ENCODE assay signal across 8 cellular contexts in genomic region chr3:151268267-151269235, GRCh38. TPM values are rescaled to one million over a fixed set of nuclear protein-coding genes. Genes with fewer than 3 reads are reported as not detected.
DNase-seq lines count a peak whose midpoint lies in the region; ATAC-seq and TF ChIP-seq lines count a peak whose summit lies in the region.

No MANE protein-coding gene starts in this region.

- H3K27me3 ChIP-seq in lower lobe of right lung (ENCODE audit: low read depth) = no peaks in the 10 kb centered on the region

- peaks cover 0 to 7% of the 10 kb centered on the region in 2 donors for H3K36me3 Mint-ChIP-seq in activated naive CD4-positive, alpha-beta T cell treated with anti-CD3 and anti-CD28 coated beads, Interleukin-2, amount 50 U/mL, for 72 hours

- no peak overlapping the region for H3K27ac ChIP-seq in lower lobe of right lung

- DNase-seq in CD1c-positive myeloid dendritic cell (ENCODE audit: extremely low spot score) (peak; percentile 28), NK-92 (lab: John Stamatoyannopoulos, UW; ENCODE audit: unreplicated experiment) (no peak), DMS79 treated with DMSO at 0.1 percent for 48 hours (lab: John Stamatoyannopoulos, UW) (no peak), RPMI8226 (no peak), lower lobe of right lung (no peak)
- no peak for DNase-seq in activated naive CD4-positive, alpha-beta T cell treated with anti-CD3 and anti-CD28 coated beads, Interleukin-2, amount 50 U/mL, for 72 hours (ENCODE audit: low spot score in 2 of 2)

- H3K36me3 ChIP-seq in lower lobe of right lung = no peaks in the 10 kb centered on the region

- intact Hi-C loops in lower lobe of right lung (cut with DNase I) = no loop called here

- H3K4me3 ChIP-seq in lower lobe of right lung = no peak overlapping the region

- TF ChIP-seq CTCF in lower lobe of right lung (IDR thresholded peaks at IDR 0.05) = no peak

- peak; percentile 46 for ATAC-seq in GM19463 (IDR thresholded peaks at IDR 0.05; ENCODE audit: unreplicated experiment)
- peak; percentile 60 for ATAC-seq in HG03378 (IDR thresholded peaks at IDR 0.05; ENCODE audit: unreplicated experiment)
- ATAC-seq in activated naive CD4-positive, alpha-beta T cell treated with anti-CD3 and anti-CD28 coated beads, Interleukin-2, amount 50 U/mL, for 72 hours = peak; percentile 85 to 86
- no peak for ATAC-seq in lower lobe of right lung

- H3K9me3 Mint-ChIP-seq in activated naive CD4-positive, alpha-beta T cell treated with anti-CD3 and anti-CD28 coated beads, Interleukin-2, amount 50 U/mL, for 72 hours = peaks cover 0 to 5% of the 10 kb centered on the region in 2 donors

- H3K4me1 ChIP-seq in lower lobe of right lung = peaks cover 7% of the 10 kb centered on the region

- H3K27ac Mint-ChIP-seq in activated naive CD4-positive, alpha-beta T cell treated with anti-CD3 and anti-CD28 coated beads, Interleukin-2, amount 50 U/mL, for 72 hours = peak overlapping the region; percentile 80 to 91

- no peaks in the 10 kb centered on the region for H3K9me3 ChIP-seq in lower lobe of right lung

RNA-seq across cellular contexts. Expression of gene P2RY14, which starts 9.8 kb away (rescaled TPM):
- total RNA-seq in activated naive CD4-positive, alpha-beta T cell treated with anti-CD3 and anti-CD28 coated beads, Interleukin-2, amount 50 U/mL, for 72 hours = under 1 TPM; 0.14 to 0.68 TPM
- 5.7 TPM for total RNA-seq in lower lobe of right lung

RNA-seq across cellular contexts. Expression of gene GPR87, which starts 48.1 kb away (rescaled TPM):
- total RNA-seq in activated naive CD4-positive, alpha-beta T cell treated with anti-CD3 and anti-CD28 coated beads, Interleukin-2, amount 50 U/mL, for 72 hours = 1 to 10 TPM in 1 of 2 donors, under 1 TPM in 1; 0.97 to 1.3 TPM
- total RNA-seq in lower lobe of right lung = 0.24 TPM

Comparison
In these comparisons a context has a peak if more than half of its experiments do, and no peak if none do; other contexts are left out.
1. ATAC-seq: peak in GM19463 (single experiment), HG03378 (single experiment) and activated naive CD4-positive, alpha-beta T cell treated with anti-CD3 and anti-CD28 coated beads, Interleukin-2, amount 50 U/mL, for 72 hours (2 of 2); none in lower lobe of right lung (0 of 2).